In genomic region chr7:77403957-77404356, GRCh38 we compare ENCODE assay signal across 15 cellular contexts.
"Had no signal": no experiment of that assay in that cellular context is flagged by ENCODE, and none has a peak within 500 bp of the region (broad histone marks: within the 10 kb centered on the region; RNA-seq: fewer than 3 reads in every experiment).

No MANE protein-coding gene starts in this region.

- DNase-seq: activated CD4-positive, CD25-positive, alpha-beta regulatory T cell treated with anti-CD3 and anti-CD28 coated beads, Interleukin-2, amount 50 U/mL, for 72 hours; activated naive CD4-positive, alpha-beta T cell; activated naive CD8-positive, alpha-beta T cell treated with anti-CD3 and anti-CD28 coated beads, Interleukin-2, amount 10 ng/mL, durations not matched to agents 7 days and 5 days; activated T-cell treated with anti-CD3 and anti-CD28 coated beads for 4 hours; cerebellar nuclear complex; effector memory CD8-positive, alpha-beta T cell; head of caudate nucleus; naive thymus-derived CD8-positive, alpha-beta T cell; stimulated activated CD4-positive, alpha-beta T cell treated with anti-CD3 and anti-CD28 coated beads, Interleukin-15, amount 100 ng/mL, for 24 hours; stimulated activated CD4-positive, alpha-beta T cell treated with anti-CD3 and anti-CD28 coated beads, Interleukin-4, amount 100 ng/mL, for 1 hour; stimulated activated naive CD4-positive, alpha-beta T cell; trophoblast cell had no signal

- H3K9me3 Mint-ChIP-seq: effector memory CD8-positive, alpha-beta T cell; naive thymus-derived CD8-positive, alpha-beta T cell had no signal

- H3K4me3 ChIP-seq: right atrium auricular region, skin epidermis had no signal

- H3K27me3 Mint-ChIP-seq: activated naive CD8-positive, alpha-beta T cell treated with anti-CD3 and anti-CD28 coated beads, Interleukin-2, amount 10 ng/mL, durations not matched to agents 7 days and 5 days; effector memory CD8-positive, alpha-beta T cell; naive thymus-derived CD8-positive, alpha-beta T cell had no signal

- H3K36me3 ChIP-seq: right atrium auricular region had no signal

- H3K27ac Mint-ChIP-seq: activated naive CD8-positive, alpha-beta T cell treated with anti-CD3 and anti-CD28 coated beads, Interleukin-2, amount 10 ng/mL, durations not matched to agents 7 days and 5 days; effector memory CD8-positive, alpha-beta T cell; naive thymus-derived CD8-positive, alpha-beta T cell had no signal

- ATAC-seq: effector memory CD8-positive, alpha-beta T cell; naive thymus-derived CD8-positive, alpha-beta T cell had no signal

- H3K27ac ChIP-seq: right atrium auricular region, skin epidermis had no signal

- H3K4me1 ChIP-seq: right atrium auricular region had no signal

- H3K4me3 Mint-ChIP-seq: activated naive CD8-positive, alpha-beta T cell treated with anti-CD3 and anti-CD28 coated beads, Interleukin-2, amount 10 ng/mL, durations not matched to agents 7 days and 5 days; effector memory CD8-positive, alpha-beta T cell; naive thymus-derived CD8-positive, alpha-beta T cell had no signal

- FAIRE-seq: frontal cortex had no signal

- H3K27me3 ChIP-seq: right atrium auricular region had no signal

- H3K9me3 ChIP-seq: right atrium auricular region had no signal
